4 cellular contexts compared by ENCODE assay signal in genomic region chr12:22099062-22099461, GRCh38. TPM values are rescaled to one million over a fixed set of nuclear protein-coding genes. Genes with fewer than 3 reads are reported as not detected.
DNase-seq lines count a peak whose midpoint lies in the region; ATAC-seq, FAIRE-seq and TF ChIP-seq lines count a peak whose summit lies in the region.
"Not testable (repeated sequence)": the region's sequence is repeated elsewhere in the genome, so short reads cannot be mapped to it uniquely, and the experiment has no call there.

No MANE protein-coding gene starts in this region.

- not testable (repeated sequence) for H2BK20ac ChIP-seq in IMR-90 (ENCODE audit: low read depth, low read length)

- H2AK9ac ChIP-seq in IMR-90 (replicated peaks; ENCODE audit: low read depth, low read length, poor library complexity): not testable (repeated sequence)

- not testable (repeated sequence) for H4K91ac ChIP-seq in IMR-90 (ENCODE audit: insufficient read depth, low read depth, low read length)

- not testable (repeated sequence) for H4K20me1 ChIP-seq in IMR-90 (ENCODE audit: insufficient read depth, low read length); K562 (replicated peaks; ENCODE audit: control insufficient read depth, insufficient read depth, low read length); HepG2 (ENCODE audit: insufficient read depth, low read length)

- H3K79me2 ChIP-seq in K562 (ENCODE audit: control insufficient read depth, insufficient read depth, low read length); HepG2 (ENCODE audit: insufficient read depth, low read length): not testable (repeated sequence)

- no CpG with 5 or more reads among the region's 2 CpGs for WGBS in IMR-90 (ENCODE audit: extremely low coverage in 2 of 2, insufficient read length in 1 of 2), 2 experiments
- WGBS in K562 (ENCODE audit: insufficient coverage, low coverage, missing lambda C conversion rate): 8% methylated on average over 2 of the region's 2 CpGs
- 5% methylated on average over 2 of the region's 2 CpGs for WGBS in HepG2 (ENCODE audit: low lambda C conversion rate)

- not testable (repeated sequence) for TF ChIP-seq POLR2A in IMR-90 (IDR thresholded peaks at IDR 0.05; ENCODE audit: low read depth, low read length); K562 (conservative IDR thresholded peaks at IDR 0.05); HepG2 (IDR thresholded peaks at IDR 0.05; ENCODE audit: insufficient read depth in 1 of 2, low read depth in 2 of 2, low read length in 2 of 2)

- BruUV-seq in IMR-90 (replicated peaks; lab: Mats Ljungman, UMichigan); K562 (replicated peaks; lab: Mats Ljungman, UMichigan); HepG2 (replicated peaks; lab: Mats Ljungman, UMichigan): not testable (repeated sequence)

- H2AFZ ChIP-seq in IMR-90 (replicated peaks; ENCODE audit: low read length, poor library complexity); K562 (ENCODE audit: low read depth, low read length); HepG2 (ENCODE audit: low read length): not testable (repeated sequence)

- not testable (repeated sequence) for H4K5ac ChIP-seq in IMR-90 (ENCODE audit: low read depth, low read length)

- not testable (repeated sequence) for H4K8ac ChIP-seq in IMR-90 (ENCODE audit: low read depth in 2 of 2, low read length in 2 of 2)

- H3K27ac ChIP-seq in HEK293 (ENCODE audit: extremely low read depth, low read depth, low read length); IMR-90 (ENCODE audit: insufficient read depth, low read length); K562 (ENCODE audit: extremely low read depth, low read depth, low read length); HepG2 (ENCODE audit: extremely low read length, insufficient read depth, low read length): not testable (repeated sequence)

- in situ Hi-C loops in IMR-90 (cut with MboI; ENCODE audit: low sequenced_read_pairs); K562 (cut with MboI); HepG2 (cut with HindIII; ENCODE audit: extremely low pct_ligation_motif_present, low pct_unique_long_range_greater_than_20kb): not testable (repeated sequence)

- TF ChIP-seq RAD21 in IMR-90 (IDR thresholded peaks at IDR 0.05; ENCODE audit: low read length); K562 (CRISPR knock-in tag; conservative IDR thresholded peaks at IDR 0.05 in 1 of 2, IDR thresholded peaks at IDR 0.05 in 1 of 2); HepG2 (CRISPR knock-in tag; IDR thresholded peaks at IDR 0.05): not testable (repeated sequence)

- TF ChIP-seq CTCF in HEK293 (tag by site-specific recombination; IDR thresholded peaks at IDR 0.05); IMR-90 (conservative IDR thresholded peaks at IDR 0.05; ENCODE audit: low read depth, low read length); K562 (IDR thresholded peaks at IDR 0.05 in 2 of 3, conservative IDR thresholded peaks at IDR 0.05 in 1 of 3; ENCODE audit: insufficient read depth in 2 of 3, low read depth in 1 of 3, low read length in 3 of 3); HepG2 (CRISPR knock-in tag; IDR thresholded peaks at IDR 0.05): not testable (repeated sequence)

- intact Hi-C loops in IMR-90 (cut with micrococcal nuclease); K562 (cut with micrococcal nuclease); HepG2 (cut with micrococcal nuclease; ENCODE audit: unreplicated experiment): not testable (repeated sequence)

- not testable (repeated sequence) for H3K4me2 ChIP-seq in IMR-90 (ENCODE audit: low read depth, low read length); K562 (ENCODE audit: insufficient read depth, low read length); HepG2 (ENCODE audit: low read depth, low read length)

- not testable (repeated sequence) for ATAC-seq in IMR-90 (ENCODE audit: low read depth); K562; HepG2

- not testable (repeated sequence) for H3K14ac ChIP-seq in IMR-90 (replicated peaks; ENCODE audit: low read depth, low read length)

- H3K79me1 ChIP-seq in IMR-90 (ENCODE audit: low read depth in 1 of 2, low read length in 2 of 2): not testable (repeated sequence)

- H3K23ac ChIP-seq in IMR-90 (ENCODE audit: low read depth, low read length): not testable (repeated sequence)

- not testable (repeated sequence) for H3K4ac ChIP-seq in IMR-90 (ENCODE audit: low read depth, low read length)

- DNase-seq in IMR-90; K562 (ENCODE audit: extremely low read depth in 1 of 4, low spot score in 3 of 4); HepG2 (ENCODE audit: low spot score): not testable (repeated sequence)

- H2BK5ac ChIP-seq in IMR-90 (ENCODE audit: low read depth, low read length, poor library complexity, severe bottlenecking): not testable (repeated sequence)

- TF ChIP-seq EP300 in K562 (IDR thresholded peaks at IDR 0.05; ENCODE audit: low read length); HepG2 (IDR thresholded peaks at IDR 0.05; ENCODE audit: low read depth in 2 of 2, low read length in 2 of 2); HepG2 (CRISPR knock-in tag; IDR thresholded peaks at IDR 0.05; ENCODE audit: borderline replicate concordance): not testable (repeated sequence)

- not testable (repeated sequence) for H3K56ac ChIP-seq in IMR-90 (ENCODE audit: extremely low read depth, insufficient read depth, low read length)

- not testable (repeated sequence) for H3K9me3 ChIP-seq in HEK293 (ENCODE audit: control insufficient read depth, insufficient read depth, low read depth, low read length); IMR-90 (ENCODE audit: control insufficient read depth, insufficient read depth, low read length); K562 (replicated peaks; ENCODE audit: control insufficient read depth, insufficient read depth, low read depth, low read length); HepG2 (ENCODE audit: low read length)

- H2AK5ac ChIP-seq in IMR-90 (ENCODE audit: low read depth, low read length): not testable (repeated sequence)

- H3K18ac ChIP-seq in IMR-90 (ENCODE audit: low read depth, low read length): not testable (repeated sequence)

- dilution Hi-C loops in IMR-90 (cut with HindIII; ENCODE audit: low sequenced_read_pairs, unreplicated experiment): not testable (repeated sequence)

- H2BK120ac ChIP-seq in IMR-90 (ENCODE audit: low read depth, low read length): not testable (repeated sequence)

- H2BK15ac ChIP-seq in IMR-90 (ENCODE audit: low read depth, low read length): not testable (repeated sequence)

- not testable (repeated sequence) for H3K9me1 ChIP-seq in IMR-90 (ENCODE audit: insufficient read depth, low read length); K562 (ENCODE audit: control insufficient read depth, insufficient read depth, low read length)

- H3K4me3 ChIP-seq in HEK293 (ENCODE audit: low read depth, low read length); IMR-90 (ENCODE audit: insufficient read depth, low read depth, low read length); K562; HepG2 (replicated peaks in 1 of 3; ENCODE audit: insufficient read depth in 1 of 3, low read depth in 2 of 3, low read length in 3 of 3): not testable (repeated sequence)

- POLR2A ChIA-PET in HEK293 (lab: Yijun Ruan, JAX); IMR-90 (lab: Charles Lee; ENCODE audit: unreplicated experiment); K562 (lab: Yijun Ruan, JAX); HepG2 (lab: Yijun Ruan, JAX): not testable (repeated sequence)

- not testable (repeated sequence) for H3K9ac ChIP-seq in IMR-90 (ENCODE audit: low read depth, low read length); K562 (ENCODE audit: insufficient read depth in 1 of 2, low read depth in 2 of 2, low read length in 2 of 2); HepG2 (ENCODE audit: insufficient read depth, low read depth, low read length)

- not testable (repeated sequence) for FAIRE-seq in K562 (lab: Jason Lieb, UNC); HepG2 (lab: Jason Lieb, UNC)

- not testable (repeated sequence) for H3K36me3 ChIP-seq in HEK293 (ENCODE audit: control insufficient read depth in 2 of 2, insufficient read depth in 1 of 2, low read length in 2 of 2); IMR-90 (ENCODE audit: control insufficient read depth, insufficient read depth, low read length); K562 (ENCODE audit: control insufficient read depth, insufficient read depth, low read length); HepG2 (replicated peaks in 1 of 2; ENCODE audit: control insufficient read depth in 1 of 2, insufficient read depth in 2 of 2, low read length in 2 of 2)

- H3K4me1 ChIP-seq in HEK293 (ENCODE audit: control insufficient read depth, insufficient read depth, low read length); IMR-90 (ENCODE audit: control insufficient read depth, insufficient read depth, low read length); K562 (replicated peaks in 1 of 2; ENCODE audit: control insufficient read depth in 2 of 2, insufficient read depth in 2 of 2, low read length in 2 of 2); HepG2 (ENCODE audit: insufficient read depth, low read length): not testable (repeated sequence)

- H3K27me3 ChIP-seq in IMR-90 (ENCODE audit: control insufficient read depth, insufficient read depth, low read length); K562 (ENCODE audit: control insufficient read depth in 2 of 2, insufficient read depth in 2 of 2, low read length in 2 of 2); HepG2 (ENCODE audit: control insufficient read depth in 1 of 2, insufficient read depth in 2 of 2, low read length in 2 of 2): not testable (repeated sequence)

- CTCF ChIA-PET in HEK293 (lab: Yijun Ruan, JAX) (interaction anchor here (0.5 to 1.4 kb wide), 2 partner anchors 344 to 361 kb away, joined by 3 to 11 read pairs; no protein-coding TSS in a partner anchor), K562 (lab: Yijun Ruan, JAX; ENCODE audit: low intra/inter-chr PET ratio) (interaction anchor here (1.3 kb wide), 1 partner anchor 345 kb away, joined by 3 read pairs; no protein-coding TSS in a partner anchor)
- CTCF ChIA-PET in IMR-90 (lab: Yijun Ruan, JAX); HepG2 (lab: Yijun Ruan, JAX; ENCODE audit: low intra/inter-chr PET ratio, low total read pairs): not testable (repeated sequence)

RNA-seq across cellular contexts. Expression of gene CMAS, which starts 53.0 kb away (rescaled TPM):
- total RNA-seq in IMR-90 (2012; rRNA removed): 9.5 and 19.4 TPM in 2 replicates
- polyA plus RNA-seq in IMR-90 (2012; rRNA removed): 20.6 and 26.8 TPM in 2 replicates
- 8.2 and 9.0 TPM in 2 replicates for polyA plus RNA-seq in IMR-90 (2012; cell fraction: cytosol; rRNA removed)
- 2.2 and 8.9 TPM in 2 replicates for polyA plus RNA-seq in IMR-90 (2012; cell fraction: nucleus; rRNA removed; ENCODE audit: low replicate concordance)
- total RNA-seq in K562 (2011; cell fraction: chromatin; rRNA removed; ENCODE audit: low replicate concordance): 13.8 and 49.6 TPM in 2 replicates
- 9.2 and 10.9 TPM in 2 replicates for total RNA-seq in K562 (2011; cell fraction: nucleolus; rRNA removed)
- 19.1 and 21.8 TPM in 2 replicates for total RNA-seq in K562 (2011; cell fraction: nucleoplasm; rRNA removed)
- 65.3 and 66.4 TPM in 2 replicates for total RNA-seq in K562 (2014; rRNA removed)
- total RNA-seq in K562 (2014; rRNA removed; fragmentation: Illumina TruSeq; extraction: Trizol): 74.5 and 82.5 TPM in 2 replicates
- 48.3 and 49.4 TPM in 2 replicates for total RNA-seq in K562 (2015; rRNA removed; fragmentation: Illumina TruSeq; extraction: Trizol)
- total RNA-seq in K562 (2021): 73.3 and 74.1 TPM in 2 replicates
- polyA plus RNA-seq in K562 (2011; rRNA removed): 56.3 and 84.6 TPM in 2 replicates
- polyA plus RNA-seq in K562 (2011; cell fraction: cytosol; rRNA removed): 13.5 and 17.5 TPM in 2 replicates
- polyA plus RNA-seq in K562 (2011; cell fraction: nucleus; rRNA removed): 11.9 and 16.0 TPM in 2 replicates
- 51.0 and 59.8 TPM in 2 replicates for polyA plus RNA-seq in K562 (2012)
- polyA plus RNA-seq in K562 (2014; fragmentation: Illumina TruSeq; extraction: Trizol): 58.4 and 64.8 TPM in 2 replicates
- polyA plus RNA-seq in K562 (2014; fragmentation: Nextera tagmentation; extraction: Ambion mirVana): 10 to 100 TPM; 29.7 to 32.0 TPM
- 92.2 and 108 TPM in 2 replicates for polyA plus RNA-seq in K562 (2014; rRNA removed)
- polyA minus RNA-seq in K562 (2011; rRNA and poly(A)+ RNA removed): 39.0 and 55.8 TPM in 2 replicates
- 17.4 and 24.0 TPM in 2 replicates for polyA minus RNA-seq in K562 (2011; cell fraction: cytosol; rRNA and poly(A)+ RNA removed)
- 12.3 and 20.1 TPM in 2 replicates for polyA minus RNA-seq in K562 (2011; cell fraction: nucleus; rRNA and poly(A)+ RNA removed)
- 21.3 and 36.9 TPM in 2 replicates for total RNA-seq in HepG2 (2016; rRNA removed; fragmentation: Illumina TruSeq; extraction: Trizol)
- 4.4 and 5.2 TPM in 2 replicates for total RNA-seq in HepG2 (2016; cell fraction: cytosol; rRNA removed; fragmentation: Illumina TruSeq; extraction: Trizol; ENCODE audit: low read depth)
- 23.1 and 33.9 TPM in 2 replicates for total RNA-seq in HepG2 (2016; cell fraction: insoluble cytoplasmic fraction; rRNA removed; fragmentation: Illumina TruSeq; extraction: Trizol)
- total RNA-seq in HepG2 (2016; cell fraction: membrane; rRNA removed; fragmentation: Illumina TruSeq; extraction: Trizol): 14.8 and 16.3 TPM in 2 replicates
- 14.6 and 15.2 TPM in 2 replicates for total RNA-seq in HepG2 (2016; cell fraction: nucleus; rRNA removed; fragmentation: Illumina TruSeq; extraction: Trizol)
- polyA plus RNA-seq in HepG2 (2011; rRNA removed): 10.2 and 14.0 TPM in 2 replicates
- polyA plus RNA-seq in HepG2 (2011; cell fraction: cytosol; rRNA removed): 5.4 and 7.3 TPM in 2 replicates
- 3.2 and 3.8 TPM in 2 replicates for polyA plus RNA-seq in HepG2 (2011; cell fraction: nucleus; rRNA removed)
- 21.3 and 28.2 TPM in 2 replicates for polyA plus RNA-seq in HepG2 (2012)
- 6.6 and 9.0 TPM in 2 replicates for polyA plus RNA-seq in HepG2 (2016; cell fraction: cytosol; fragmentation: Illumina TruSeq; extraction: Trizol; ENCODE audit: low read depth)
- polyA plus RNA-seq in HepG2 (2016; cell fraction: insoluble cytoplasmic fraction; fragmentation: Illumina TruSeq; extraction: Trizol; ENCODE audit: low read depth): 48.7 and 54.8 TPM in 2 replicates
- 16.4 and 17.9 TPM in 2 replicates for polyA plus RNA-seq in HepG2 (2016; cell fraction: membrane; fragmentation: Illumina TruSeq; extraction: Trizol; ENCODE audit: low read depth)
- polyA plus RNA-seq in HepG2 (2016; cell fraction: nucleus; fragmentation: Illumina TruSeq; extraction: Trizol; ENCODE audit: insufficient read depth, low read depth): 29.4 and 31.0 TPM in 2 replicates
- polyA minus RNA-seq in HepG2 (2011; rRNA and poly(A)+ RNA removed; ENCODE audit: low replicate concordance): 1.9 and 2.7 TPM in 2 replicates
- 6.2 and 6.4 TPM in 2 replicates for polyA minus RNA-seq in HepG2 (2011; cell fraction: cytosol; rRNA and poly(A)+ RNA removed)
- 6.8 and 7.2 TPM in 2 replicates for polyA minus RNA-seq in HepG2 (2011; cell fraction: nucleus; rRNA and poly(A)+ RNA removed)
